Comparison of ENCODE assay signal across 15 cellular contexts in genomic region chr15:65416845-65417416, GRCh38. TPM values are rescaled to one million over a fixed set of nuclear protein-coding genes. Genes with fewer than 3 reads are reported as not detected.
DNase-seq lines count a peak whose midpoint lies in the region; ATAC-seq lines count a peak whose summit lies in the region.
"Had no signal": no experiment of that assay in that cellular context is flagged by ENCODE, and none has a peak within 500 bp of the region (broad histone marks: within the 10 kb centered on the region; RNA-seq: fewer than 3 reads in every experiment).

No MANE protein-coding gene starts in this region.

- peak overlapping the region; percentile 12 for H3K4me2 ChIP-seq in skeletal muscle satellite cell (ENCODE audit: low read length)

- H3K9me3 ChIP-seq in skeletal muscle satellite cell (replicated peaks; ENCODE audit: low read length) = no peaks in the 10 kb centered on the region

- H3K4me1 ChIP-seq in skeletal muscle satellite cell (ENCODE audit: control insufficient read depth, insufficient read depth, low read length) = peaks cover 40% of the 10 kb centered on the region

- ATAC-seq in HG03521 (IDR thresholded peaks at IDR 0.05; ENCODE audit: unreplicated experiment) = no peak

- H3K27me3 ChIP-seq in skeletal muscle satellite cell (ENCODE audit: control insufficient read depth, insufficient read depth, low read length) = peaks cover 62% of the 10 kb centered on the region

- DNase-seq in LHCN-M2 (ENCODE audit: low read depth) (peak; percentile 86), ecto neural progenitor cell (ENCODE audit: low spot score) (peak; percentile 81), iPS-NIHi11 (ENCODE audit: low spot score) (peak; percentile 57), HUDEP-2 (lab: John Stamatoyannopoulos, UW; ENCODE audit: unreplicated experiment in 76 of 76) (no peak), middle frontal gyrus (ENCODE audit: extremely low spot score, low spot score) (no peak), islet precursor cell (no peak)
- DNase-seq: activated CD8-positive, alpha-beta memory T cell treated with anti-CD3 and anti-CD28 coated beads, Interleukin-2, amount 50 U/mL, for 4 hours; amniotic stem cell; COR-L47; HCEC 1CT; Karpas-422 had no signal

- H3K9ac ChIP-seq in skeletal muscle satellite cell (ENCODE audit: low read depth, low read length) = no peak overlapping the region

- no peak overlapping the region for H3K4me3 ChIP-seq in skeletal muscle satellite cell (ENCODE audit: low read length)

- H3K36me3 ChIP-seq in skeletal muscle satellite cell (ENCODE audit: insufficient read depth, low read length) = no peaks in the 10 kb centered on the region

RNA-seq across cellular contexts. Expression of gene IGDCC4, which starts 5.8 kb away (rescaled TPM):
- total RNA-seq in LHCN-M2 (2014; rRNA removed) = 6.5 and 7.7 TPM in 2 replicates
- 7.5 TPM for polyA plus RNA-seq in LHCN-M2 (2012)
- under 0.01 and 0.22 TPM in 2 replicates for total RNA-seq in skeletal muscle satellite cell (2012; rRNA removed)

RNA-seq across cellular contexts. Expression of gene IGDCC3, which starts 39.1 kb away (rescaled TPM):
- total RNA-seq in LHCN-M2 (2014; rRNA removed) = not detected in 2 replicates
- 0.10 TPM for polyA plus RNA-seq in LHCN-M2 (2012)
- total RNA-seq in skeletal muscle satellite cell (2012; rRNA removed) = not detected in 2 replicates
- total RNA-seq: osteoblast had no signal
- polyA plus RNA-seq: keratinocyte had no signal

Comparison
In these comparisons a context has a peak if more than half of its experiments do, and no peak if none do; other contexts are left out.
1. DNase-seq: peak in LHCN-M2 (single experiment), ecto neural progenitor cell (single experiment) and iPS-NIHi11 (single experiment); none in HUDEP-2 (0 of 76), middle frontal gyrus (single experiment) and islet precursor cell (single experiment).